1 cellular context compared by ENCODE assay signal in the genomic region with DNA sequence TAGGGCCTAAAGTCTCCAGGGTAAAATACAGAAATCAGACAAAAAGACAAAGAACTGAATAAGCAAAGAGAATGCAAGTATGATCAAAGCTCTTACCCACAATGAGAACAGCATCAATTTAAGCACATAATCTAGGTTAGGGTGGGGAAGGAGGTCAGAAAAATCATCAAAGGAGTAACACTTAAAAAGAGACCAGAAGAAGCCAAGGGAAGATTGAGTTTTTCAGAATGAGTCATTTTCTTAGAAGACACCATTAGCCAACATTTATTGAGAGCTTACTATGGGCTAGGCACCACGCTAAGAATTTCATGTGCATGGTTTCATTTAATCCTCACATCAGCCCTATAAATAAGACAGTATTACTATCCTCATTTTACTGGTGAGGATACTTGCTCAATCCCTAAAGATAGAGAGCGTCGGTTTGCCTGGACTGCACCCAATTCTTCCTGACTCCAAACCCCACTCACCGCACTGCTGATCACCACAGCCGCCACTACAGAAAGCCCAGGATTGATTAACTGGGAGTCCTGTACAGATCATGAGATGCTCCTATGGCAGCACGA.
TF ChIP-seq lines count a peak whose summit lies in the region.

No MANE protein-coding gene starts in this region.

TF ChIP-seq in SK-N-SH treated with all-trans-retinoic acid at 6 μM for 48 hours, 23 proteins besides CTCF, POLR2A, EP300 and RAD21:
- TF ChIP-seq, protein P1, sequence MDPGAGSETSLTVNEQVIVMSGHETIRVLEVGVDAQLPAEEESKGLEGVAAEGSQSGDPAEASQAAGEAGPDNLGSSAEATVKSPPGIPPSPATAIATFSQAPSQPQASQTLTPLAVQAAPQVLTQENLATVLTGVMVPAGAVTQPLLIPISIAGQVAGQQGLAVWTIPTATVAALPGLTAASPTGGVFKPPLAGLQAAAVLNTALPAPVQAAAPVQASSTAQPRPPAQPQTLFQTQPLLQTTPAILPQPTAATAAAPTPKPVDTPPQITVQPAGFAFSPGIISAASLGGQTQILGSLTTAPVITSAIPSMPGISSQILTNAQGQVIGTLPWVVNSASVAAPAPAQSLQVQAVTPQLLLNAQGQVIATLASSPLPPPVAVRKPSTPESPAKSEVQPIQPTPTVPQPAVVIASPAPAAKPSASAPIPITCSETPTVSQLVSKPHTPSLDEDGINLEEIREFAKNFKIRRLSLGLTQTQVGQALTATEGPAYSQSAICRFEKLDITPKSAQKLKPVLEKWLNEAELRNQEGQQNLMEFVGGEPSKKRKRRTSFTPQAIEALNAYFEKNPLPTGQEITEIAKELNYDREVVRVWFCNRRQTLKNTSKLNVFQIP (CRISPR knock-in tag; IDR thresholded peaks at IDR 0.05; ENCODE audit: borderline replicate concordance, low read depth) = no peak
- TF ChIP-seq OSR1 (CRISPR knock-in tag; IDR thresholded peaks at IDR 0.05) (no peak), TCF4 (CRISPR knock-in tag; IDR thresholded peaks at IDR 0.05; ENCODE audit: borderline replicate concordance) (no peak), ISL1 (CRISPR knock-in tag; IDR thresholded peaks at IDR 0.05) (no peak), ARNTL (CRISPR knock-in tag; IDR thresholded peaks at IDR 0.05; ENCODE audit: borderline replicate concordance, low read depth) (no peak), BACH2 (CRISPR knock-in tag; IDR thresholded peaks at IDR 0.05; ENCODE audit: borderline replicate concordance) (no peak)
- TF ChIP-seq, protein P2, sequence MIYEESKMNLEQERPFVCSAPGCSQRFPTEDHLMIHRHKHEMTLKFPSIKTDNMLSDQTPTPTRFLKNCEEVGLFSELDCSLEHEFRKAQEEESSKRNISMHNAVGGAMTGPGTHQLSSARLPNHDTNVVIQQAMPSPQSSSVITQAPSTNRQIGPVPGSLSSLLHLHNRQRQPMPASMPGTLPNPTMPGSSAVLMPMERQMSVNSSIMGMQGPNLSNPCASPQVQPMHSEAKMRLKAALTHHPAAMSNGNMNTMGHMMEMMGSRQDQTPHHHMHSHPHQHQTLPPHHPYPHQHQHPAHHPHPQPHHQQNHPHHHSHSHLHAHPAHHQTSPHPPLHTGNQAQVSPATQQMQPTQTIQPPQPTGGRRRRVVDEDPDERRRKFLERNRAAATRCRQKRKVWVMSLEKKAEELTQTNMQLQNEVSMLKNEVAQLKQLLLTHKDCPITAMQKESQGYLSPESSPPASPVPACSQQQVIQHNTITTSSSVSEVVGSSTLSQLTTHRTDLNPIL (CRISPR knock-in tag; IDR thresholded peaks at IDR 0.05; ENCODE audit: low read depth) = no peak
- TF ChIP-seq, protein P3, sequence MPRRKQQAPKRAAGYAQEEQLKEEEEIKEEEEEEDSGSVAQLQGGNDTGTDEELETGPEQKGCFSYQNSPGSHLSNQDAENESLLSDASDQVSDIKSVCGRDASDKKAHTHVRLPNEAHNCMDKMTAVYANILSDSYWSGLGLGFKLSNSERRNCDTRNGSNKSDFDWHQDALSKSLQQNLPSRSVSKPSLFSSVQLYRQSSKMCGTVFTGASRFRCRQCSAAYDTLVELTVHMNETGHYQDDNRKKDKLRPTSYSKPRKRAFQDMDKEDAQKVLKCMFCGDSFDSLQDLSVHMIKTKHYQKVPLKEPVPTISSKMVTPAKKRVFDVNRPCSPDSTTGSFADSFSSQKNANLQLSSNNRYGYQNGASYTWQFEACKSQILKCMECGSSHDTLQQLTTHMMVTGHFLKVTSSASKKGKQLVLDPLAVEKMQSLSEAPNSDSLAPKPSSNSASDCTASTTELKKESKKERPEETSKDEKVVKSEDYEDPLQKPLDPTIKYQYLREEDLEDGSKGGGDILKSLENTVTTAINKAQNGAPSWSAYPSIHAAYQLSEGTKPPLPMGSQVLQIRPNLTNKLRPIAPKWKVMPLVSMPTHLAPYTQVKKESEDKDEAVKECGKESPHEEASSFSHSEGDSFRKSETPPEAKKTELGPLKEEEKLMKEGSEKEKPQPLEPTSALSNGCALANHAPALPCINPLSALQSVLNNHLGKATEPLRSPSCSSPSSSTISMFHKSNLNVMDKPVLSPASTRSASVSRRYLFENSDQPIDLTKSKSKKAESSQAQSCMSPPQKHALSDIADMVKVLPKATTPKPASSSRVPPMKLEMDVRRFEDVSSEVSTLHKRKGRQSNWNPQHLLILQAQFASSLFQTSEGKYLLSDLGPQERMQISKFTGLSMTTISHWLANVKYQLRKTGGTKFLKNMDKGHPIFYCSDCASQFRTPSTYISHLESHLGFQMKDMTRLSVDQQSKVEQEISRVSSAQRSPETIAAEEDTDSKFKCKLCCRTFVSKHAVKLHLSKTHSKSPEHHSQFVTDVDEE (CRISPR knock-in tag; IDR thresholded peaks at IDR 0.05) = no peak
TF ChIP-seq in SK-N-SH treated with all-trans-retinoic acid at 6 μM for 48 hours: peak in this region for 0.
